ENCODE assay signal across 10 cellular contexts in genomic region chr10:37124532-37124931, GRCh38. TPM values are rescaled to one million over a fixed set of nuclear protein-coding genes. Genes with fewer than 3 reads are reported as not detected.
"Had no signal": no experiment of that assay in that cellular context is flagged by ENCODE, and none has a peak within 500 bp of the region (broad histone marks: within the 10 kb centered on the region; RNA-seq: fewer than 3 reads in every experiment).

No MANE protein-coding gene starts in this region.

- H3K27ac Mint-ChIP-seq: GM23338, HFFc6, IgD-negative memory B cell had no signal

- H3K4me1 ChIP-seq: HAP-1 had no signal

- H3K36me3 ChIP-seq: HAP-1 had no signal

- H3K4me1 Mint-ChIP-seq: GM23338, IgD-negative memory B cell had no signal

- H3K4me3 Mint-ChIP-seq: GM23338, HFFc6, IgD-negative memory B cell had no signal

- ATAC-seq: GM23338, HCT116, HepG2 had no signal

- H3K36me3 Mint-ChIP-seq: IgD-negative memory B cell had no signal

- H3K4me3 ChIP-seq: GM23338, HAP-1 had no signal

- H3K27ac ChIP-seq: HL-60 had no signal

- H3K27me3 Mint-ChIP-seq: IgD-negative memory B cell had no signal

- DNase-seq: HFFc6, KBM-7 had no signal

- H3K9me3 ChIP-seq: HAP-1 had no signal

RNA-seq across cellular contexts. Expression of gene ANKRD30A, which starts 0.9 kb away (rescaled TPM):
- total RNA-seq: GM23338, H1, HepG2, HFFc6, HT1080 had no signal
- polyA plus RNA-seq: GM23338, H1, HepG2, IgD-negative memory B cell had no signal
